In genomic region chr17:66944365-66945203, GRCh38 we compare ENCODE assay signal across 16 cellular contexts. TPM values are rescaled to one million over a fixed set of nuclear protein-coding genes. Genes with fewer than 3 reads are reported as not detected.
A peak's percentile ranks its signal among the peaks of the same experiment; 100 is the strongest.
DNase-seq lines count a peak whose midpoint lies in the region; ATAC-seq, FAIRE-seq and TF ChIP-seq lines count a peak whose summit lies in the region.
"Had no signal": no experiment of that assay in that cellular context is flagged by ENCODE, and none has a peak within 500 bp of the region (broad histone marks: within the 10 kb centered on the region; RNA-seq: fewer than 3 reads in every experiment).

No MANE protein-coding gene starts in this region.

- H3K79me1 ChIP-seq in H1 (ENCODE audit: low read depth, low read length) = no peaks in the 10 kb centered on the region

- no peak for TF ChIP-seq EP300 in H1 (IDR thresholded peaks at IDR 0.05; ENCODE audit: borderline replicate concordance in 1 of 2, low read depth in 2 of 2, low read length in 2 of 2)

- no peak overlapping the region for H4K91ac ChIP-seq in H1 (replicated peaks; ENCODE audit: insufficient read length, low read length)

- H3K9ac ChIP-seq in H1 (replicated peaks in 1 of 4; ENCODE audit: extremely low read depth in 1 of 4, low read depth in 3 of 4, low read length in 3 of 4) (no peak overlapping the region), neural progenitor cell (no peak overlapping the region)

- H3K56ac ChIP-seq in H1 (replicated peaks; ENCODE audit: insufficient read length, low read depth, low read length) = no peak overlapping the region

- no TSS peak for BruUV-seq in Caco-2 (replicated peaks; lab: Mats Ljungman, UMichigan)

- no peak overlapping the region for H2BK15ac ChIP-seq in H1 (ENCODE audit: low read length)

- H2BK12ac ChIP-seq in H1 (ENCODE audit: low read depth, low read length) = no peak overlapping the region

- H3K27ac Mint-ChIP-seq in Caco-2 (ENCODE audit: unreplicated experiment) (peak overlapping the region; percentile 83), neural progenitor cell (peak overlapping the region; percentile 25)
- H3K27ac Mint-ChIP-seq in CD8-positive, alpha-beta T cell = no peak overlapping the region
- H3K27ac Mint-ChIP-seq: activated CD4-positive, alpha-beta memory T cell treated with anti-CD3 and anti-CD28 coated beads, Interleukin-2, amount 10 ng/mL, durations not matched to agents 7 days and 5 days; activated naive CD4-positive, alpha-beta T cell treated with anti-CD3 and anti-CD28 coated beads for 36 hours; IgD-negative memory B cell; T-helper 17 cell had no signal

- no peak overlapping the region for H3K23ac ChIP-seq in H1 (ENCODE audit: insufficient read length)

- no peak overlapping the region for H4K8ac ChIP-seq in H1 (ENCODE audit: extremely low read depth, insufficient read depth, low read length)

- no peaks in the 10 kb centered on the region for H3K23me2 ChIP-seq in H1 (ENCODE audit: low read depth, low read length)

- WGBS in H1 (ENCODE audit: extremely low coverage in 1 of 2, insufficient coverage in 1 of 2, insufficient read length in 1 of 2, insufficient replicate concordance in 2 of 2, low coverage in 1 of 2, low lambda C conversion rate in 2 of 2, missing lambda C conversion rate in 1 of 2), 2 experiments = 76% methylated on average over 16 of the region's 16 CpGs; no CpG with 5 or more reads in 1 of the 2 experiments

- H3K36me3 ChIP-seq in Caco-2 (ENCODE audit: control insufficient read depth, insufficient read depth, low read length) (no peaks in the 10 kb centered on the region), H1 (ENCODE audit: control insufficient read depth in 2 of 4, insufficient read depth in 4 of 4, low read length in 3 of 4) (no peaks in the 10 kb centered on the region), neural progenitor cell (no peaks in the 10 kb centered on the region)
- H3K36me3 ChIP-seq in CD8-positive, alpha-beta T cell (ENCODE audit: insufficient read depth, low read length) = no peaks in the 10 kb centered on the region

- no peak overlapping the region for H2BK120ac ChIP-seq in H1 (replicated peaks; ENCODE audit: low read depth, low read length)

- H2BK20ac ChIP-seq in H1 (ENCODE audit: low read length) = no peak overlapping the region

- no peak overlapping the region for H3K4ac ChIP-seq in H1 (replicated peaks; ENCODE audit: insufficient read length, low read depth, low read length)

- H3F3A ChIP-seq in neural progenitor cell (ENCODE audit: low read depth) = no peaks in the 10 kb centered on the region

- TF ChIP-seq CTCF in Caco-2 (IDR thresholded peaks at IDR 0.05; ENCODE audit: insufficient read depth in 1 of 2, low read depth in 1 of 2, low read length in 1 of 2, severe bottlenecking in 1 of 2, unreplicated experiment in 1 of 2) (no peak), H1 (IDR thresholded peaks at IDR 0.05; ENCODE audit: control extremely low read depth in 1 of 3, insufficient read depth in 1 of 3, low read depth in 1 of 3, low read length in 3 of 3) (no peak), neural progenitor cell (IDR thresholded peaks at IDR 0.05) (no peak)
- TF ChIP-seq CTCF in CD8-positive, alpha-beta T cell (IDR thresholded peaks at IDR 0.05) = no peak

- TF ChIP-seq POLR2A in H1 (IDR thresholded peaks at IDR 0.05; ENCODE audit: control extremely low read depth in 1 of 2, low read depth in 2 of 2, low read length in 2 of 2) = no peak

- H3K4me3 ChIP-seq in Caco-2 (ENCODE audit: low read depth, low read length) (no peak overlapping the region), H1 (ENCODE audit: extremely low read depth in 1 of 4, insufficient read depth in 2 of 4, low read depth in 3 of 4, low read length in 4 of 4) (no peak overlapping the region), neural progenitor cell (no peak overlapping the region)
- no peak overlapping the region for H3K4me3 ChIP-seq in CD8-positive, alpha-beta T cell (ENCODE audit: low read depth, low read length)

- H3K4me2 ChIP-seq in H1 (ENCODE audit: insufficient read depth in 1 of 2, low read depth in 2 of 2, low read length in 2 of 2) (no peak overlapping the region), neural progenitor cell (no peak overlapping the region)

- H3K4me1 Mint-ChIP-seq in Caco-2 (ENCODE audit: low read depth, unreplicated experiment) (peaks cover 44% of the 10 kb centered on the region), neural progenitor cell (peaks cover 24% of the 10 kb centered on the region)
- H3K4me1 Mint-ChIP-seq in CD8-positive, alpha-beta T cell (ENCODE audit: low read depth) = peaks cover 15% of the 10 kb centered on the region

- H3K4me1 ChIP-seq in Caco-2 (peaks cover 30% of the 10 kb centered on the region), H1 (replicated peaks in 1 of 4; ENCODE audit: control insufficient read depth in 3 of 4, insufficient read depth in 4 of 4, low read length in 3 of 4) (peaks cover 1 to 10% (median 4%) of the 10 kb centered on the region in 4 experiments; a peak in 4 of 7 replicates), neural progenitor cell (no peaks in the 10 kb centered on the region)
- no peaks in the 10 kb centered on the region for H3K4me1 ChIP-seq in CD8-positive, alpha-beta T cell (ENCODE audit: insufficient read depth, low read length)

- H3K27ac ChIP-seq in H1 (ENCODE audit: low read depth, low read length) (no peak overlapping the region), neural progenitor cell (no peak overlapping the region)
- no peak overlapping the region for H3K27ac ChIP-seq in CD8-positive, alpha-beta T cell (ENCODE audit: low read depth, low read length)

- peak overlapping the region; percentile 10 for H2AFZ ChIP-seq in H1 (ENCODE audit: low read length)
- H2AFZ ChIP-seq in neural progenitor cell (replicated peaks) = no peak overlapping the region

- H3K27me3 ChIP-seq in Caco-2 (replicated peaks; ENCODE audit: control insufficient read depth, insufficient read depth, low read length) (no peaks in the 10 kb centered on the region), H1 (replicated peaks in 1 of 4; ENCODE audit: control insufficient read depth in 3 of 4, extremely low read depth in 1 of 4, insufficient read depth in 3 of 4, low read length in 3 of 4) (0 out of 7 replicates have a peak, but pooled peaks cover 0 to 3% (median 0%) of the 10 kb centered on the region in 4 experiments), neural progenitor cell (no peaks in the 10 kb centered on the region)
- H3K27me3 ChIP-seq in CD8-positive, alpha-beta T cell (ENCODE audit: insufficient read depth, low read length) = peaks cover 4% of the 10 kb centered on the region

- POLR2A ChIA-PET in Caco-2 (lab: Charles Lee) (no interaction called here), H1 (lab: Charles Lee; ENCODE audit: partially characterized antibody) (interaction anchor here (0.5 to 1.5 kb wide), 4 partner anchors 8 to 1110 kb away, joined by 3 to 5 read pairs (median 3); no protein-coding TSS in a partner anchor)
- POLR2A ChIA-PET in CD8-positive, alpha-beta T cell (lab: Charles Lee) = no interaction called here

- H3K9me3 Mint-ChIP-seq in Caco-2 (ENCODE audit: unreplicated experiment) (peaks cover 9% of the 10 kb centered on the region), neural progenitor cell (peaks cover 5% of the 10 kb centered on the region)
- H3K9me3 Mint-ChIP-seq in CD8-positive, alpha-beta T cell = peaks cover 2% of the 10 kb centered on the region
- H3K9me3 Mint-ChIP-seq: activated CD4-positive, alpha-beta memory T cell treated with anti-CD3 and anti-CD28 coated beads, Interleukin-2, amount 10 ng/mL, durations not matched to agents 7 days and 5 days; activated naive CD4-positive, alpha-beta T cell treated with anti-CD3 and anti-CD28 coated beads for 36 hours had no signal

- H3K4me3 Mint-ChIP-seq in Caco-2 (ENCODE audit: unreplicated experiment) = no peak overlapping the region
- H3K4me3 Mint-ChIP-seq in neural progenitor cell = no peak overlapping the region
- H3K4me3 Mint-ChIP-seq in CD8-positive, alpha-beta T cell = no peak overlapping the region
- H3K4me3 Mint-ChIP-seq: activated CD4-positive, alpha-beta memory T cell treated with anti-CD3 and anti-CD28 coated beads, Interleukin-2, amount 10 ng/mL, durations not matched to agents 7 days and 5 days; activated naive CD4-positive, alpha-beta T cell treated with anti-CD3 and anti-CD28 coated beads for 36 hours; IgD-negative memory B cell; T-helper 17 cell had no signal

- no peak overlapping the region for H2BK5ac ChIP-seq in H1 (ENCODE audit: low read depth, low read length)

- H3K36me3 Mint-ChIP-seq in Caco-2 (ENCODE audit: insufficient read depth, unreplicated experiment) (peaks cover 17% of the 10 kb centered on the region), neural progenitor cell (no peaks in the 10 kb centered on the region)
- H3K36me3 Mint-ChIP-seq in CD8-positive, alpha-beta T cell = no peaks in the 10 kb centered on the region

- peak overlapping the region; percentile 38; the same call in 1 of the 2 replicates for H3K18ac ChIP-seq in H1 (ENCODE audit: extremely low read depth, low read length)

- H3K27me3 Mint-ChIP-seq in Caco-2 (ENCODE audit: insufficient read depth, unreplicated experiment) (no peaks in the 10 kb centered on the region), neural progenitor cell (ENCODE audit: insufficient read depth, low read depth) (peaks cover 8% of the 10 kb centered on the region)
- H3K27me3 Mint-ChIP-seq in CD8-positive, alpha-beta T cell (ENCODE audit: low read depth) = peaks cover 68% of the 10 kb centered on the region

- intact Hi-C loops in Caco-2 (cut with micrococcal nuclease; ENCODE audit: unreplicated experiment) = no loop called here
- intact Hi-C loops in CD8-positive, alpha-beta T cell (cut with DNase I, micrococcal nuclease) = no loop called here

- CTCF ChIA-PET in Caco-2 (lab: Charles Lee) (interaction anchor here (0.5 to 1.3 kb wide), 5 partner anchors 13 to 344 kb away, joined by 3 to 4 read pairs (median 3); no protein-coding TSS in a partner anchor), H1 (lab: Charles Lee; ENCODE audit: partially characterized antibody) (interaction anchor here (0.6 to 2.9 kb wide), 13 partner anchors 8 to 271 kb away, joined by 3 to 23 read pairs (median 4); no protein-coding TSS in a partner anchor)
- CTCF ChIA-PET in CD8-positive, alpha-beta T cell (lab: Charles Lee) = no interaction called here

- H3K14ac ChIP-seq in H1 (ENCODE audit: insufficient read length) = no peak overlapping the region

- no peak for ATAC-seq in CD8-positive, alpha-beta T cell
- ATAC-seq in HG03025 (IDR thresholded peaks at IDR 0.05; ENCODE audit: low FRiP score, unreplicated experiment) = no peak
- ATAC-seq: T-helper 17 cell had no signal

- no peak for FAIRE-seq in H1 (lab: Jason Lieb, UNC)
- FAIRE-seq: GM19239, islet of Langerhans had no signal

- no peak overlapping the region for H2AK5ac ChIP-seq in H1 (ENCODE audit: low read depth, low read length)

- H3K79me2 ChIP-seq in H1 (ENCODE audit: control insufficient read depth in 1 of 2, insufficient read depth in 2 of 2, low read length in 2 of 2) (no peaks in the 10 kb centered on the region), neural progenitor cell (ENCODE audit: low read depth) (no peaks in the 10 kb centered on the region)

- no peaks in the 10 kb centered on the region for H4K20me1 ChIP-seq in H1 (replicated peaks in 1 of 2; ENCODE audit: control insufficient read depth in 1 of 2, insufficient read depth in 2 of 2, low read length in 2 of 2)
- H4K20me1 ChIP-seq in neural progenitor cell (ENCODE audit: low read depth) = no peaks in the 10 kb centered on the region

- no peak overlapping the region for H4K5ac ChIP-seq in H1 (ENCODE audit: insufficient read length, low read depth, low read length)

- DNase-seq in Caco-2 (no peak), NCI-H1105 treated with DMSO at 0.1 percent for 48 hours (lab: John Stamatoyannopoulos, UW) (peak; percentile 52), H1 (ENCODE audit: low read depth in 1 of 2, low spot score in 2 of 2) (no peak), neural progenitor cell (ENCODE audit: low spot score) (no peak), Ammon's horn (ENCODE audit: low spot score) (no peak), C1 segment of cervical spinal cord (lab: John Stamatoyannopoulos, UW) (no peak)
- DNase-seq in CD8-positive, alpha-beta T cell = no peak
- DNase-seq: activated CD4-positive, alpha-beta memory T cell treated with anti-CD3 and anti-CD28 coated beads, Interleukin-2, amount 10 ng/mL, durations not matched to agents 7 days and 5 days; NCI-H2107; stimulated activated CD4-positive, alpha-beta T cell treated with anti-CD3 and anti-CD28 coated beads, Interleukin-4, amount 100 ng/mL, for 1 hour; T-helper 17 cell had no signal

- H3K9me3 ChIP-seq in Caco-2 (peaks cover 6% of the 10 kb centered on the region; the same call in 1 of the 2 replicates), H1 (ENCODE audit: insufficient read depth in 2 of 2, low read depth in 1 of 2, low read length in 1 of 2) (no peaks in the 10 kb centered on the region), neural progenitor cell (ENCODE audit: low read depth) (no peaks in the 10 kb centered on the region)
- H3K9me3 ChIP-seq in CD8-positive, alpha-beta T cell (ENCODE audit: low read length) = no peaks in the 10 kb centered on the region

- TF ChIP-seq RAD21 in H1 (IDR thresholded peaks at IDR 0.05 in 1 of 2, conservative IDR thresholded peaks at IDR 0.05 in 1 of 2; ENCODE audit: low read depth in 2 of 2, low read length in 2 of 2) = no peak

RNA-seq across cellular contexts. Expression of gene CACNG4, which starts 19.9 kb away (rescaled TPM):
- 10.1 and 12.8 TPM in 2 replicates for total RNA-seq in Caco-2 (2022)
- 5.6 and 5.9 TPM in 2 replicates for total RNA-seq in H1 (2021; fragmentation: NEBNext Ultra II Directional; extraction: Animal tissue kit (Norgen Biotek cat#: 25700))
- 3.6 and 5.3 TPM in 2 replicates for polyA plus RNA-seq in H1 (2011; rRNA removed)
- 2.7 TPM for polyA plus RNA-seq in H1 (2011; cell fraction: cytosol; rRNA removed)
- 3.2 TPM for polyA plus RNA-seq in H1 (2011; cell fraction: nucleus; rRNA removed)
- polyA plus RNA-seq in H1 (2012, experiment 1 of 2) = 2.5 to 4.2 TPM (median 3.9 TPM) in 4 replicates
- polyA plus RNA-seq in H1 (2012, experiment 2 of 2) = 4.1 TPM
- 3.8 TPM for polyA plus RNA-seq in H1 (2013, experiment 1 of 2)
- polyA plus RNA-seq in H1 (2013, experiment 2 of 2) = 4.1 TPM
- 1.4 and 2.0 TPM in 2 replicates for polyA minus RNA-seq in H1 (2011; rRNA and poly(A)+ RNA removed)
- 2.6 TPM for polyA minus RNA-seq in H1 (2011; cell fraction: cytosol; rRNA and poly(A)+ RNA removed)
- polyA minus RNA-seq in H1 (2011; cell fraction: nucleus; rRNA and poly(A)+ RNA removed) = 1.2 TPM
- total RNA-seq in neural progenitor cell (ENCODE audit: low replicate concordance) = 0.34 and 1.2 TPM in 2 replicates
- total RNA-seq in CD8-positive, alpha-beta T cell = not detected
- total RNA-seq: activated CD4-positive, alpha-beta memory T cell treated with anti-CD3 and anti-CD28 coated beads, Interleukin-2, amount 10 ng/mL, durations not matched to agents 7 days and 5 days; activated naive CD4-positive, alpha-beta T cell treated with anti-CD3 and anti-CD28 coated beads for 36 hours; T-helper 17 cell had no signal
- polyA plus RNA-seq: IgD-negative memory B cell had no signal
